ENCODE assay signal across 23 cellular contexts in the genomic region with DNA sequence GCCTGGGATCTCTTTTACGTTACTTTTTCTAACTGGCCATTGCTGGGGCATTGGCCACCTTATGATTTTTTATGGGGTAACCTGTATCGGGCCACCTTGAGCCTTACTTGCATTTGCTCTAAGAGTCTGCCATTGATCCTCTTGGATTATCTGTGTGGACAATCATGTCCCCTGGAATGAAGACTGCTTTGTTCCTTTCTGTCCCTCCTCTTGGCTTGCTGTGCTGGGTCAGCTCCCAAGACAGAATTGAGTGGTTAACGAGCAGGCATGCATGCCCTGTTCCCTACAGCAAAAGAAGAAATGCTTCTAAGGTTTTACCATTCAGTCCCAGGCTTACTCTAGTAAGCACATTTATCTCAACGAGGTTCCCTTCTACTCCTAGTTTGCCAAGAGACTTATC. TPM values are rescaled to one million over a fixed set of nuclear protein-coding genes. Genes with fewer than 3 reads are reported as not detected.
"Had no signal": no experiment of that assay in that cellular context is flagged by ENCODE, and none has a peak within 500 bp of the region (broad histone marks: within the 10 kb centered on the region; RNA-seq: fewer than 3 reads in every experiment).

No MANE protein-coding gene starts in this region.

- H3K27ac ChIP-seq: adrenal gland, foreskin keratinocyte, neural progenitor cell, prostate gland, SJCRH30, skin epidermis, testis, VCaP had no signal

- H3K4me1 Mint-ChIP-seq: neural progenitor cell had no signal

- H3K27ac Mint-ChIP-seq: activated CD4-positive, alpha-beta memory T cell treated with anti-CD3 and anti-CD28 coated beads, Interleukin-2, amount 10 ng/mL, durations not matched to agents 7 days and 5 days; activated T-cell treated with anti-CD3 and anti-CD28 coated beads, Interleukin-2, amount 50 U/mL, for 24 hours; neural progenitor cell; type B pancreatic cell had no signal

- H3K9me3 Mint-ChIP-seq: activated T-cell treated with anti-CD3 and anti-CD28 coated beads, Interleukin-2, amount 50 U/mL, for 24 hours; neural progenitor cell; type B pancreatic cell had no signal

- H3K4me3 Mint-ChIP-seq: activated CD4-positive, alpha-beta memory T cell treated with anti-CD3 and anti-CD28 coated beads, Interleukin-2, amount 10 ng/mL, durations not matched to agents 7 days and 5 days; activated T-cell treated with anti-CD3 and anti-CD28 coated beads, Interleukin-2, amount 50 U/mL, for 24 hours; neural progenitor cell; type B pancreatic cell had no signal

- DNase-seq: activated CD4-positive, alpha-beta memory T cell treated with anti-CD3 and anti-CD28 coated beads, Interleukin-2, amount 10 ng/mL, durations not matched to agents 7 days and 5 days; activated CD4-positive, alpha-beta T cell treated with anti-CD3 and anti-CD28 coated beads for 1 hour; activated naive CD4-positive, alpha-beta T cell treated with anti-CD3 and anti-CD28 coated beads, Interleukin-2, amount 50 U/mL, for 16 hours; activated T-cell treated with anti-CD3 and anti-CD28 coated beads, Interleukin-2, amount 50 U/mL, for 24 hours; dermis blood vessel endothelial cell; foreskin keratinocyte; glutamatergic neuron; right cardiac atrium; SJCRH30; stimulated activated naive CD8-positive, alpha-beta T cell treated with anti-CD3 and anti-CD28 coated beads, Interleukin-15, Interleukin-2, amounts not matched to agents 100 U/mL and 50 U/mL, for 24 hours; T-helper 2 cell; testis had no signal

- ATAC-seq: foreskin keratinocyte; left lobe of liver; right cardiac atrium; stimulated activated naive CD8-positive, alpha-beta T cell treated with anti-CD3 and anti-CD28 coated beads, Interleukin-15, Interleukin-2, amounts not matched to agents 100 U/mL and 50 U/mL, for 24 hours had no signal

- H3K27me3 Mint-ChIP-seq: activated T-cell treated with anti-CD3 and anti-CD28 coated beads, Interleukin-2, amount 50 U/mL, for 24 hours; type B pancreatic cell had no signal

- H3K27me3 ChIP-seq: SJCRH30, testis had no signal

- H3K36me3 Mint-ChIP-seq: neural progenitor cell, type B pancreatic cell had no signal

RNA-seq across cellular contexts. Expression of a gene that starts 46.3 kb away (rescaled TPM):
- total RNA-seq: cerebellum, fibroblast of lung, foreskin keratinocyte, lung microvascular endothelial cell, osteoblast, SJCRH30 had no signal
